In the genomic region with DNA sequence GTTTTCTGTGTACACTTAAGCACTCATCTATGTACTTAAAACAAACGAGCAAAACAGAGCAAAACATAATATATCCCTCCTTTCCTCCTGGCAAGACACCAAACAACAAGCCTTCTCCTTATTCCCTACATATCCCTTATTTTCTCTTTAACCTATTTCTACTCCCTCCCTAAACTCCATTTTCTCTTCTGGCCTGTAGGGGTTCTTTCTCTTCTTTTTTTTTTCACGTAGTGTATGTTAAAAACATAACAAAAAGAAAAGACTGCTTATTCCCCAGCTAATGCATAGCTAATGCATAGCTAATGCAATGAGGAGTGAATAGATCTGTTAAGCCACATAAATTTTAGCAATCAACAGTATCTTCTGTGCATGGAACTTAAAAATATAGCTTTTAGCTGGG, we compare ENCODE assay signal across 17 cellular contexts.
"Had no signal": no experiment of that assay in that cellular context is flagged by ENCODE, and none has a peak within 500 bp of the region (broad histone marks: within the 10 kb centered on the region; RNA-seq: fewer than 3 reads in every experiment).

No MANE protein-coding gene starts in this region.

- H3K4me1 ChIP-seq: parathyroid adenoma, psoas muscle, spleen, testis, tibial nerve had no signal

- H3K36me3 ChIP-seq: heart right ventricle, spleen, tibial nerve had no signal

- H3K27ac ChIP-seq: coronary artery, heart right ventricle, parathyroid adenoma, psoas muscle, spleen, testis, tibial nerve had no signal

- H3K4me1 Mint-ChIP-seq: naive thymus-derived CD8-positive, alpha-beta T cell; stimulated activated naive B cell treated with anti-CD40 and anti-IgM and Interleukin-4, amounts not matched to agents 10 μg/mL and 1 μg/mL and 100 μg/mL, for 72 hours; stimulated activated naive CD8-positive, alpha-beta T cell treated with anti-CD3 and anti-CD28 coated beads, Interleukin-15, amount 100 ng/mL, for 72 hours had no signal

- H3K4me3 ChIP-seq: coronary artery, heart right ventricle, mucosa of descending colon, psoas muscle, spleen, testis, tibial nerve had no signal

- H3K9me3 ChIP-seq: testis had no signal

- H3K27ac Mint-ChIP-seq: stimulated activated naive B cell treated with anti-CD40 and anti-IgM and Interleukin-4, amounts not matched to agents 10 μg/mL and 1 μg/mL and 100 μg/mL, for 72 hours; stimulated activated naive CD8-positive, alpha-beta T cell treated with anti-CD3 and anti-CD28 coated beads, Interleukin-15, amount 100 ng/mL, for 72 hours had no signal

- H3K27me3 ChIP-seq: heart right ventricle, spleen, testis, tibial nerve had no signal

- H3K79me2 ChIP-seq: parathyroid adenoma had no signal

- H2AFZ ChIP-seq: parathyroid adenoma had no signal

- H3K4me3 Mint-ChIP-seq: naive thymus-derived CD8-positive, alpha-beta T cell; stimulated activated naive B cell treated with anti-CD40 and anti-IgM and Interleukin-4, amounts not matched to agents 10 μg/mL and 1 μg/mL and 100 μg/mL, for 72 hours; stimulated activated naive CD8-positive, alpha-beta T cell treated with anti-CD3 and anti-CD28 coated beads, Interleukin-15, amount 100 ng/mL, for 72 hours had no signal

- H3K9ac ChIP-seq: parathyroid adenoma had no signal

- DNase-seq: effector CD4-positive, alpha-beta T cell; heart right ventricle; islet precursor cell; mammary epithelial cell; mucosa of descending colon; naive thymus-derived CD8-positive, alpha-beta T cell; psoas muscle; retina; spleen; stimulated activated CD4-positive, alpha-beta T cell treated with anti-CD3 and anti-CD28 coated beads, Interleukin-2, amount 100 ng/mL, for 24 hours; stimulated activated CD4-positive, alpha-beta T cell treated with anti-CD3 and anti-CD28 coated beads, Interleukin-4, amount 100 ng/mL, for 4 hours; stimulated activated naive B cell treated with anti-CD40 and anti-IgM and Interleukin-4, amounts not matched to agents 10 μg/mL and 1 μg/mL and 100 μg/mL, for 72 hours; stimulated activated naive CD8-positive, alpha-beta T cell treated with anti-CD3 and anti-CD28 coated beads, Interleukin-15, amount 100 ng/mL, for 72 hours; testis had no signal
